Comparison of ENCODE assay signal across 31 cellular contexts in genomic region chr4:125784741-125785140, GRCh38.
"Had no signal": no experiment of that assay in that cellular context is flagged by ENCODE, and none has a peak within 500 bp of the region (broad histone marks: within the 10 kb centered on the region; RNA-seq: fewer than 3 reads in every experiment).

No MANE protein-coding gene starts in this region.

- H3K27ac ChIP-seq: adrenal gland, body of pancreas, brain microvascular endothelial cell, breast epithelium, VCaP had no signal

- H3K27me3 ChIP-seq: adrenal gland, body of pancreas, brain microvascular endothelial cell, breast epithelium had no signal

- H3K4me1 ChIP-seq: adrenal gland, body of pancreas, breast epithelium had no signal

- H3K4me3 ChIP-seq: adrenal gland, body of pancreas, breast epithelium had no signal

- H3K36me3 ChIP-seq: adrenal gland, brain microvascular endothelial cell, breast epithelium had no signal

- ATAC-seq: activated CD8-positive, alpha-beta T cell treated with anti-CD3 and anti-CD28 coated beads for 36 hours; activated naive CD4-positive, alpha-beta T cell treated with anti-CD3 and anti-CD28 coated beads, Interleukin-2, amount 50 U/mL, for 72 hours; activated T-cell treated with anti-CD3 and anti-CD28 coated beads, Interleukin-2, amount 50 U/mL, for 4 hours; activated T-cell treated with anti-CD3 and anti-CD28 coated beads, Interleukin-2, amount 50 U/mL, for 72 hours; activated T-helper 17 cell treated with anti-CD3 and anti-CD28 coated beads, Interleukin-2, amount 50 U/mL, for 72 hours; body of pancreas had no signal

- H3K9me3 ChIP-seq: adrenal gland, body of pancreas, breast epithelium had no signal

- DNase-seq: activated B cell treated with CpG ODN at 0.5 μM for 24 hours; activated CD4-positive, alpha-beta memory T cell treated with anti-CD3 and anti-CD28 coated beads for 36 hours; activated CD4-positive, alpha-beta T cell treated with anti-CD3 and anti-CD28 coated beads for 4 hours; activated CD4-positive, alpha-beta T cell treated with anti-CD3 and anti-CD28 coated beads, Interleukin-2, amount 10 ng/mL, durations not matched to agents 24 days and 14 days; activated CD4-positive, alpha-beta T cell treated with anti-CD3 and anti-CD28 coated beads, Interleukin-2, amount 50 U/mL, for 1 hour; activated CD4-positive, alpha-beta T cell treated with anti-CD3 and anti-CD28 coated beads, Interleukin-2, amount 50 U/mL, for 4 hours; activated CD4-positive, CD25-positive, alpha-beta regulatory T cell treated with anti-CD3 and anti-CD28 coated beads, Interleukin-2, amount 50 U/mL, for 72 hours; activated CD8-positive, alpha-beta memory T cell treated with anti-CD3 and anti-CD28 coated beads, Interleukin-2, amount 50 U/mL, for 4 hours; activated CD8-positive, alpha-beta T cell treated with anti-CD3 and anti-CD28 coated beads for 36 hours; activated effector memory CD4-positive, alpha-beta T cell treated with anti-CD3 and anti-CD28 coated beads, Interleukin-2, amount 50 U/mL, for 16 hours; activated gamma-delta T cell treated with Interleukin-2 at 50 U/mL for 16 hours; activated naive CD4-positive, alpha-beta T cell; activated naive CD4-positive, alpha-beta T cell treated with anti-CD3 and anti-CD28 coated beads for 36 hours; activated naive CD4-positive, alpha-beta T cell treated with anti-CD3 and anti-CD28 coated beads, Interleukin-2, amount 50 U/mL, for 16 hours; activated naive CD8-positive, alpha-beta T cell treated with anti-CD3 and anti-CD28 coated beads for 36 hours; activated T-cell treated with anti-CD3 and anti-CD28 coated beads for 4 hours; activated T-cell treated with anti-CD3 and anti-CD28 coated beads, Interleukin-2, amount 50 U/mL, for 1 hour; activated T-cell treated with anti-CD3 and anti-CD28 coated beads, Interleukin-2, amount 50 U/mL, for 4 hours; activated T-cell treated with anti-CD3 and anti-CD28 coated beads, Interleukin-2, amount 50 U/mL, for 72 hours; adrenal gland; amniotic stem cell; aorta; body of pancreas; brain microvascular endothelial cell; central memory CD4-positive, alpha-beta T cell; T-helper 2 cell; T-helper 9 cell had no signal
